In genomic region chr18:12274793-12275192, GRCh38 we compare ENCODE assay signal across 22 cellular contexts. TPM values are rescaled to one million over a fixed set of nuclear protein-coding genes. Genes with fewer than 3 reads are reported as not detected.
"Had no signal": no experiment of that assay in that cellular context is flagged by ENCODE, and none has a peak within 500 bp of the region (broad histone marks: within the 10 kb centered on the region; RNA-seq: fewer than 3 reads in every experiment).

No MANE protein-coding gene starts in this region.

- H3K9me3 ChIP-seq: SJCRH30 had no signal

- H3K36me3 ChIP-seq: SJCRH30 had no signal

- H3K9ac ChIP-seq: KMS-11 had no signal

- ATAC-seq: SK-N-SH treated with all-trans-retinoic acid at 6 μM for 48 hours had no signal

- H3K27me3 ChIP-seq: SJCRH30 had no signal

- H3K27ac ChIP-seq: KMS-11, SJCRH30 had no signal

- FAIRE-seq: RCC 7860 had no signal

- H3K4me3 ChIP-seq: SJCRH30 had no signal

- H3K4me2 ChIP-seq: KMS-11 had no signal

- DNase-seq: IMR-90, Kasumi-1, MM.1S, NCI-H1092 treated with DMSO at 0.1 percent for 48 hours, NCI-H1436, NCI-H187, NCI-H2029, NCI-H2081 treated with DMSO at 0.1 percent for 48 hours, NCI-H2171, NCI-H226, NCI-H446, NCI-H510A, NCI-H524 treated with DMSO at 0.1 percent for 48 hours, NCI-H69, NCI-H774, SHP77 treated with DMSO at 0.1 percent for 48 hours, SJCRH30 had no signal

RNA-seq across cellular contexts. Expression of gene CIDEA, which starts 20.6 kb away (rescaled TPM):
- total RNA-seq: HT-29, IMR-90, M059J, SJCRH30 had no signal
- polyA plus RNA-seq: IMR-90 had no signal

RNA-seq across cellular contexts. Expression of gene TUBB6, which starts 33.2 kb away (rescaled TPM):
- total RNA-seq: HT-29 had no signal
